11 cellular contexts compared by ENCODE assay signal in the genomic region with DNA sequence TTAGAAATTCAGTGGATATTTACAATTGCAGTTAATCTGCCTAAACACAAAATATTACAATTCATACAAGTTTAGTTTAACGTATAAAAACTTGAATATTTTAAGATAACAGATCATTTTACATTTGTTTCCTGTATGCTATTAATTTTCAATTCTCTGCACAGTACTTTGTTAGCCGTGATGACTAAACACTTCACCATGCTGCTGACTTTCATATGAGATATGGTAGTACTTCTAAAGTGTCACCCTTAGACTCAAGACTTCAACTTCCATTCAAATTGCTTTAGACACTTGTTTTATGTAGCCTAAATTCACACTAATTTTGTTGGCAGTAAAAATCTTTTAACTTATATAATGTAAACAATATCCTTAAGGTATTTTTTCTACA.
DNase-seq lines count a peak whose midpoint lies in the region; ATAC-seq, FAIRE-seq and TF ChIP-seq lines count a peak whose summit lies in the region.
"Had no signal": no experiment of that assay in that cellular context is flagged by ENCODE, and none has a peak within 500 bp of the region (broad histone marks: within the 10 kb centered on the region; RNA-seq: fewer than 3 reads in every experiment).

No MANE protein-coding gene starts in this region.

- H3K4me1 ChIP-seq in A549 (peaks cover 8% of the 10 kb centered on the region; the same call in 2 of the 3 replicates), OCI-LY1 (ENCODE audit: insufficient read depth, low read length, severe bottlenecking) (peaks cover 41% of the 10 kb centered on the region), fibroblast of lung (ENCODE audit: control insufficient read depth, extremely low read depth, insufficient read depth, low read length) (no peaks in the 10 kb centered on the region), BE2C (no peaks in the 10 kb centered on the region)
- H3K4me1 ChIP-seq: stomach had no signal

- H3K9me3 ChIP-seq in A549 (no peaks in the 10 kb centered on the region), OCI-LY1 (ENCODE audit: low read length) (no peaks in the 10 kb centered on the region), fibroblast of lung (ENCODE audit: control insufficient read depth, insufficient read depth, low read depth, low read length) (no peaks in the 10 kb centered on the region), BE2C (no peaks in the 10 kb centered on the region; the same call in 1 of the 2 replicates)
- H3K9me3 ChIP-seq: stomach had no signal

- H3K9me2 ChIP-seq in OCI-LY1 (ENCODE audit: low read depth, low read length) = no peaks in the 10 kb centered on the region

- H3K27ac Mint-ChIP-seq in effector memory CD8-positive, alpha-beta T cell = no peak overlapping the region
- H3K27ac Mint-ChIP-seq: CD4-positive, alpha-beta memory T cell had no signal

- H3K27me3 Mint-ChIP-seq in effector memory CD8-positive, alpha-beta T cell = no peaks in the 10 kb centered on the region
- H3K27me3 Mint-ChIP-seq: CD4-positive, alpha-beta memory T cell had no signal

- H3K36me3 Mint-ChIP-seq in effector memory CD8-positive, alpha-beta T cell (ENCODE audit: insufficient read depth) = no peaks in the 10 kb centered on the region
- H3K36me3 Mint-ChIP-seq: CD4-positive, alpha-beta memory T cell had no signal

- peak overlapping the region; percentile 39 for H3K4me3 ChIP-seq in A549
- peak overlapping the region; percentile 41 for H3K4me3 ChIP-seq in OCI-LY1 (ENCODE audit: low read depth, low read length, poor library complexity, severe bottlenecking)
- no peak overlapping the region for H3K4me3 ChIP-seq in fibroblast of lung (replicated peaks in 1 of 4; ENCODE audit: control extremely low read depth in 1 of 4, insufficient read depth in 1 of 4, low read depth in 3 of 4, low read length in 4 of 4)
- H3K4me3 ChIP-seq in BE2C (ENCODE audit: low read depth, low read length) = no peak overlapping the region

- H2AFZ ChIP-seq in OCI-LY1 (ENCODE audit: low read length) (peak overlapping the region; percentile 71; the same call in 1 of the 2 replicates), fibroblast of lung (ENCODE audit: low read length) (no peak overlapping the region)

- POLR2A ChIA-PET in A549 (lab: Yijun Ruan, JAX) = no interaction called here

- H3K79me2 ChIP-seq in OCI-LY1 (ENCODE audit: insufficient read depth, low read length) (no peaks in the 10 kb centered on the region), fibroblast of lung (ENCODE audit: control insufficient read depth, insufficient read depth, low read length) (no peaks in the 10 kb centered on the region)

- CTCF ChIA-PET in A549 (lab: Yijun Ruan, JAX) = no interaction called here

- no peaks in the 10 kb centered on the region for H3K27me3 ChIP-seq in OCI-LY1 (ENCODE audit: insufficient read depth, low read length)
- H3K27me3 ChIP-seq in fibroblast of lung (ENCODE audit: control insufficient read depth, insufficient read depth, low read length) = no peaks in the 10 kb centered on the region
- H3K27me3 ChIP-seq in BE2C = no peaks in the 10 kb centered on the region
- H3K27me3 ChIP-seq: stomach had no signal

- no peak for TF ChIP-seq EP300 in A549 (IDR thresholded peaks at IDR 0.05)

- TF ChIP-seq RAD21 in A549 (conservative IDR thresholded peaks at IDR 0.05 in 1 of 2, IDR thresholded peaks at IDR 0.05 in 1 of 2) = no peak

- ATAC-seq in A549 (peak; percentile 70 to 78; a peak in 5 of 6 replicates), GM21528 (IDR thresholded peaks at IDR 0.05; ENCODE audit: low FRiP score, unreplicated experiment) (peak; percentile 68)
- ATAC-seq in effector memory CD8-positive, alpha-beta T cell (replicated peaks) = no peak

- H3K27ac ChIP-seq in A549 (peak overlapping the region; percentile 61 to 65; a peak in 2 of 6 replicates), OCI-LY1 (ENCODE audit: low read depth, low read length, poor library complexity, severe bottlenecking) (peak overlapping the region; percentile 85), fibroblast of lung (ENCODE audit: insufficient read depth, low read length) (no peak overlapping the region)
- H3K27ac ChIP-seq: stomach had no signal

- H3K4me3 Mint-ChIP-seq in effector memory CD8-positive, alpha-beta T cell = no peak overlapping the region
- H3K4me3 Mint-ChIP-seq: CD4-positive, alpha-beta memory T cell had no signal

- no peaks in the 10 kb centered on the region for H3K4me1 Mint-ChIP-seq in effector memory CD8-positive, alpha-beta T cell (ENCODE audit: low read depth in 2 of 2)
- H3K4me1 Mint-ChIP-seq: CD4-positive, alpha-beta memory T cell had no signal

- TF ChIP-seq CTCF in A549 (IDR thresholded peaks at IDR 0.05) (no peak), OCI-LY1 (IDR thresholded peaks at IDR 0.05; ENCODE audit: low read length) (no peak), fibroblast of lung (conservative IDR thresholded peaks at IDR 0.05 in 1 of 2, IDR thresholded peaks at IDR 0.05 in 1 of 2; ENCODE audit: low read depth in 1 of 2, low read length in 2 of 2) (no peak), BE2C (IDR thresholded peaks at IDR 0.05; ENCODE audit: low read depth, low read length) (no peak)

- no peaks in the 10 kb centered on the region for H3F3A ChIP-seq in OCI-LY1 (ENCODE audit: insufficient read depth, low read length)

- no peaks in the 10 kb centered on the region for H3K36me3 ChIP-seq in OCI-LY1 (ENCODE audit: insufficient read depth, low read length)
- no peaks in the 10 kb centered on the region for H3K36me3 ChIP-seq in fibroblast of lung (ENCODE audit: control insufficient read depth, insufficient read depth, low read length)
- H3K36me3 ChIP-seq in BE2C = no peaks in the 10 kb centered on the region
- H3K36me3 ChIP-seq: stomach had no signal

- DNase-seq in A549 (ENCODE audit: low read depth in 1 of 2, low spot score in 1 of 2) (peak; percentile 10 to 21), fibroblast of lung (ENCODE audit: low read depth in 2 of 2) (peak; percentile 11 to 61), OCI-M2 (lab: John Stamatoyannopoulos, UW; ENCODE audit: unreplicated experiment) (no peak), BE2C (no peak)
- no peak for DNase-seq in effector memory CD8-positive, alpha-beta T cell
- DNase-seq in activated T-cell treated with anti-CD3 and anti-CD28 coated beads, Interleukin-2, amount 50 U/mL, for 48 hours = no peak
- DNase-seq: caudate nucleus; CD4-positive, alpha-beta memory T cell; stomach had no signal

- no peak for TF ChIP-seq POLR2A in A549 (IDR thresholded peaks at IDR 0.05; ENCODE audit: low read length)

- WGBS in A549 (ENCODE audit: missing lambda C conversion rate) = 5% methylated on average over 2 of the region's 2 CpGs

- FAIRE-seq in A549 (lab: Jason Lieb, UNC) = no peak

- H3K4me2 ChIP-seq in A549 (peak overlapping the region; percentile 86), OCI-LY1 (ENCODE audit: low read length) (peak overlapping the region; percentile 66), fibroblast of lung (ENCODE audit: extremely low read depth, insufficient read depth, low read length) (no peak overlapping the region)

- H4K20me1 ChIP-seq in OCI-LY1 (ENCODE audit: insufficient read depth, low read length) (no peaks in the 10 kb centered on the region), fibroblast of lung (ENCODE audit: control insufficient read depth, extremely low read depth, insufficient read depth, low read length) (no peaks in the 10 kb centered on the region)

- H3K9ac ChIP-seq in OCI-LY1 (ENCODE audit: low read length) (peak overlapping the region; percentile 54), fibroblast of lung (ENCODE audit: insufficient read depth, low read length) (no peak overlapping the region)

- peaks cover 9 to 17% of the 10 kb centered on the region in 2 donors for H3K9me3 Mint-ChIP-seq in effector memory CD8-positive, alpha-beta T cell

TF ChIP-seq in A549, 52 proteins besides CTCF, POLR2A, EP300 and RAD21:
- TF ChIP-seq ZC3H11A (IDR thresholded peaks at IDR 0.05) = no peak
- no peak for TF ChIP-seq JUNB (IDR thresholded peaks at IDR 0.05)
- TF ChIP-seq PHF8 (IDR thresholded peaks at IDR 0.05; ENCODE audit: borderline replicate concordance, low read depth) = no peak
- no peak for TF ChIP-seq HDAC2 (IDR thresholded peaks at IDR 0.05)
- TF ChIP-seq MAFK (IDR thresholded peaks at IDR 0.05; ENCODE audit: partially characterized antibody) = no peak
- no peak for TF ChIP-seq ESRRA (IDR thresholded peaks at IDR 0.05; ENCODE audit: borderline replicate concordance, low read length)
- TF ChIP-seq SREBF2 (IDR thresholded peaks at IDR 0.05) = no peak
TF ChIP-seq in A549: peak in this region for 0.

Comparison
In these comparisons a context has a peak if more than half of its experiments do, and no peak if none do; other contexts are left out.
1. DNase-seq: peak in A549 (2 of 2) and fibroblast of lung (2 of 2); none in effector memory CD8-positive, alpha-beta T cell (0 of 3), activated T-cell treated with anti-CD3 and anti-CD28 coated beads, Interleukin-2, amount 50 U/mL, for 48 hours (0 of 2), OCI-M2 (single experiment) and BE2C (single experiment).
2. H3K4me3 ChIP-seq: peak in A549 (single experiment) and OCI-LY1 (single experiment); none in fibroblast of lung (0 of 4) and BE2C (single experiment).